17 cellular contexts compared by ENCODE assay signal in the genomic region with DNA sequence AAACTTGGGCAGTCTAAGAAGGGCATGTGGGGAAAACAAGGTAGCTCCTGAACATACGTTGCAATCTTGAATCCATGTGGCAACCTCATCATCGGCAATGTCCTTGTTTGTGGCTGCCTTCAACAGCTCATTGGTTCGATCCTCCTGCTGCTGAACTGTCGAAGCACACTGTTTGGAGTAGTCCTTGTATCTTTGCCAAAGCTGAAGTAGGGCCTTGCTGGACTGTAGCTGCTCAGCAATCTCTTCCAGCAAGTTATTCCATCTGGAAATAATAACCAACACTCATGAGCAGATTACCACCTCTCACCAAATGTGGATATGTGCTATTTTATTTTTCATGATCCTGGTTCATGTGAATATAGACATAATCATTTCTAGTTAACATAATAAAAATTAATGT.
DNase-seq lines count a peak whose midpoint lies in the region; ATAC-seq and TF ChIP-seq lines count a peak whose summit lies in the region.
"Had no signal": no experiment of that assay in that cellular context is flagged by ENCODE, and none has a peak within 500 bp of the region (broad histone marks: within the 10 kb centered on the region; RNA-seq: fewer than 3 reads in every experiment).

No MANE protein-coding gene starts in this region.

- peak overlapping the region in 3 of 4 donors; percentile 9 to 29 (median 23) for H3K27ac ChIP-seq in gastroesophageal sphincter
- H3K27ac ChIP-seq: SJCRH30 had no signal

- ATAC-seq in gastroesophageal sphincter (no peak), sciatic nerve (peak; percentile 74)
- ATAC-seq: CD8-positive, alpha-beta T cell; HepG2 had no signal

- H3K4me3 ChIP-seq in gastroesophageal sphincter, result no peak overlapping the region
- H3K4me3 ChIP-seq: SJCRH30 had no signal

- no peak for TF ChIP-seq CTCF in gastroesophageal sphincter (IDR thresholded peaks at IDR 0.05)

- no peak for TF ChIP-seq EP300 in gastroesophageal sphincter (IDR thresholded peaks at IDR 0.05)

- no peak for TF ChIP-seq POLR2A in gastroesophageal sphincter (IDR thresholded peaks at IDR 0.05)

- H3K4me1 ChIP-seq in gastroesophageal sphincter, result peaks cover 0 to 9% (median 5%) of the 10 kb centered on the region in 3 donors
- H3K4me1 ChIP-seq: SJCRH30 had no signal

- no peaks in the 10 kb centered on the region for H3K27me3 ChIP-seq in gastroesophageal sphincter
- H3K27me3 ChIP-seq: SJCRH30 had no signal

- peaks cover 0 to 18% (median 0%) of the 10 kb centered on the region in 3 donors for H3K9me3 ChIP-seq in gastroesophageal sphincter

- intact Hi-C loops in sciatic nerve (cut with DNase I), result no loop called here

- DNase-seq in GM03348 (ENCODE audit: low spot score), result peak; percentile 20
- peak; percentile 53 for DNase-seq in cerebellar cortex (ENCODE audit: low spot score)
- no peak for DNase-seq in sciatic nerve (ENCODE audit: low spot score)
- DNase-seq in NCI-H524 (lab: John Stamatoyannopoulos, UW), result no peak
- no peak for DNase-seq in OCI-M2 (lab: John Stamatoyannopoulos, UW; ENCODE audit: unreplicated experiment)
- no peak for DNase-seq in activated naive CD4-positive, alpha-beta T cell treated with Interleukin-2 at 50 U/mL for 16 hours
- DNase-seq: CD8-positive, alpha-beta T cell; DMS79 treated with DMSO at 0.1 percent for 48 hours; GDM1; Karpas-422; NCI-H187 treated with DMSO at 0.1 percent for 48 hours; NCI-H2171; NCI-H446 treated with DMSO at 0.1 percent for 48 hours; NCI-H82; SJCRH30 had no signal

- H3K36me3 ChIP-seq in gastroesophageal sphincter, result peaks cover 8 to 88% of the 10 kb centered on the region in 2 donors

- 49 to 50% methylated on average over 4 of the region's 4 CpGs for WGBS in gastroesophageal sphincter (ENCODE audit: low coverage in 1 of 2), 2 donors

Comparison
In these comparisons a context has a peak if more than half of its experiments do, and no peak if none do; other contexts are left out.
1. DNase-seq: peak in GM03348 (single experiment) and cerebellar cortex (single experiment); none in sciatic nerve (single experiment), NCI-H524 (0 of 2), OCI-M2 (single experiment) and activated naive CD4-positive, alpha-beta T cell treated with Interleukin-2 at 50 U/mL for 16 hours (single experiment).